17 cellular contexts compared by ENCODE assay signal in genomic region chr7:30812676-30813075, GRCh38. TPM values are rescaled to one million over a fixed set of nuclear protein-coding genes. Genes with fewer than 3 reads are reported as not detected.
A peak's percentile ranks its signal among the peaks of the same experiment; 100 is the strongest.
DNase-seq lines count a peak whose midpoint lies in the region; ATAC-seq and TF ChIP-seq lines count a peak whose summit lies in the region.
"Had no signal": no experiment of that assay in that cellular context is flagged by ENCODE, and none has a peak within 500 bp of the region (broad histone marks: within the 10 kb centered on the region; RNA-seq: fewer than 3 reads in every experiment).

No MANE protein-coding gene starts in this region.

- H3K4me2 ChIP-seq in trophoblast cell (ENCODE audit: low read length), result no peak overlapping the region
- H3K4me2 ChIP-seq: A549 had no signal

- H3K9me3 ChIP-seq in gastroesophageal sphincter, result no peaks in the 10 kb centered on the region
- no peaks in the 10 kb centered on the region for H3K9me3 ChIP-seq in sigmoid colon
- H3K9me3 ChIP-seq in vagina, result no peaks in the 10 kb centered on the region
- peaks cover 2% of the 10 kb centered on the region for H3K9me3 ChIP-seq in trophoblast cell (ENCODE audit: insufficient read depth, low read depth, low read length)
- no peaks in the 10 kb centered on the region for H3K9me3 ChIP-seq in thyroid gland
- H3K9me3 ChIP-seq: A549, BE2C, HAP-1 had no signal

- H3K27ac ChIP-seq in coronary artery (peak overlapping the region; percentile 91 to 92), gastroesophageal sphincter (peak overlapping the region; percentile 88 to 93 (median 90)), sigmoid colon (peak overlapping the region; percentile 44 to 88 (median 80)), vagina (peak overlapping the region; percentile 79), trophoblast cell (ENCODE audit: low read depth, low read length) (no peak overlapping the region), thyroid gland (peak overlapping the region in 1 of 3 donors; percentile 96)
- H3K27ac ChIP-seq: A549, C4-2B had no signal

- no peak overlapping the region for H2BK120ac ChIP-seq in trophoblast cell (ENCODE audit: insufficient read depth, low read length, poor library complexity)

- H3K4ac ChIP-seq in trophoblast cell (ENCODE audit: low read depth, low read length), result no peak overlapping the region

- TF ChIP-seq EP300 in gastroesophageal sphincter (IDR thresholded peaks at IDR 0.05) (no peak), sigmoid colon (IDR thresholded peaks at IDR 0.05) (no peak)

- no peak for ATAC-seq in gastroesophageal sphincter
- ATAC-seq: A549 had no signal

- H3K18ac ChIP-seq in trophoblast cell (ENCODE audit: low read length), result no peak overlapping the region

- no peak overlapping the region for H3K23ac ChIP-seq in trophoblast cell (ENCODE audit: low read length)

- H3K4me1 ChIP-seq in gastroesophageal sphincter (peaks cover 34 to 54% (median 39%) of the 10 kb centered on the region in 3 donors), sigmoid colon (peaks cover 0 to 52% (median 44%) of the 10 kb centered on the region in 4 donors), vagina (peaks cover 36% of the 10 kb centered on the region), trophoblast cell (ENCODE audit: control insufficient read depth in 1 of 2, insufficient read depth in 2 of 2, low read length in 2 of 2) (no peaks in the 10 kb centered on the region), thyroid gland (peaks cover 39 to 47% of the 10 kb centered on the region in 2 donors)
- H3K4me1 ChIP-seq: A549, BE2C, HAP-1 had no signal

- H3K79me2 ChIP-seq in trophoblast cell (ENCODE audit: control insufficient read depth, insufficient read depth, low read length, poor library complexity), result no peaks in the 10 kb centered on the region

- TF ChIP-seq CTCF in coronary artery (IDR thresholded peaks at IDR 0.05) (no peak), gastroesophageal sphincter (IDR thresholded peaks at IDR 0.05) (no peak), sigmoid colon (IDR thresholded peaks at IDR 0.05) (no peak), vagina (IDR thresholded peaks at IDR 0.05) (no peak), thyroid gland (IDR thresholded peaks at IDR 0.05) (no peak)

- TF ChIP-seq POLR2A in gastroesophageal sphincter (IDR thresholded peaks at IDR 0.05) (no peak), sigmoid colon (IDR thresholded peaks at IDR 0.05) (no peak), vagina (IDR thresholded peaks at IDR 0.05) (no peak), thyroid gland (IDR thresholded peaks at IDR 0.05) (no peak)

- no peaks in the 10 kb centered on the region for H3K79me1 ChIP-seq in trophoblast cell (ENCODE audit: low read length)

- H3K36me3 ChIP-seq in gastroesophageal sphincter, result no peaks in the 10 kb centered on the region
- H3K36me3 ChIP-seq in sigmoid colon, result no peaks in the 10 kb centered on the region
- no peaks in the 10 kb centered on the region for H3K36me3 ChIP-seq in vagina
- H3K36me3 ChIP-seq in trophoblast cell (ENCODE audit: control insufficient read depth in 1 of 2, insufficient read depth in 2 of 2, low read length in 2 of 2), result peaks cover 0 to 2% of the 10 kb centered on the region in 2 experiments
- H3K36me3 ChIP-seq in thyroid gland, result no peaks in the 10 kb centered on the region
- H3K36me3 ChIP-seq: BE2C, HAP-1 had no signal

- H3K27me3 ChIP-seq in gastroesophageal sphincter (no peaks in the 10 kb centered on the region), sigmoid colon (no peaks in the 10 kb centered on the region), vagina (no peaks in the 10 kb centered on the region), trophoblast cell (ENCODE audit: insufficient read depth, low read length) (no peaks in the 10 kb centered on the region), thyroid gland (no peaks in the 10 kb centered on the region)
- H3K27me3 ChIP-seq: BE2C had no signal

- no peak overlapping the region for H3K4me3 ChIP-seq in coronary artery
- H3K4me3 ChIP-seq in gastroesophageal sphincter, result no peak overlapping the region
- H3K4me3 ChIP-seq in sigmoid colon, result no peak overlapping the region
- no peak overlapping the region for H3K4me3 ChIP-seq in vagina
- H3K4me3 ChIP-seq in trophoblast cell (ENCODE audit: low read depth, low read length), result no peak overlapping the region
- no peak overlapping the region for H3K4me3 ChIP-seq in thyroid gland (replicated peaks in 1 of 3)
- H3K4me3 ChIP-seq: A549, HAP-1 had no signal

- H2BK5ac ChIP-seq in trophoblast cell (ENCODE audit: low read depth, low read length, poor library complexity), result no peak overlapping the region

- no peak overlapping the region for H3K14ac ChIP-seq in trophoblast cell (ENCODE audit: low read length)

- intact Hi-C loops in sigmoid colon (cut with DNase I), result no loop called here
- intact Hi-C loops in vagina (cut with DNase I), result no loop called here
- intact Hi-C loops in thyroid gland (cut with DNase I), result no loop called here

- H3K9ac ChIP-seq in trophoblast cell (ENCODE audit: low read length), result no peak overlapping the region

- H2AK5ac ChIP-seq in trophoblast cell (ENCODE audit: low read length), result no peak overlapping the region

- H2AFZ ChIP-seq in trophoblast cell (ENCODE audit: insufficient read depth, low read length, poor library complexity), result no peak overlapping the region

- H4K12ac ChIP-seq in trophoblast cell (ENCODE audit: low read depth, low read length), result no peak overlapping the region

- DNase-seq in coronary artery (ENCODE audit: low spot score), result no peak
- no peak for DNase-seq in sigmoid colon
- DNase-seq in vagina (ENCODE audit: extremely low spot score in 2 of 2), result peak in 1 of 2 donors; percentile 25
- DNase-seq in T-helper 1 cell, result no peak
- DNase-seq in Kasumi-1 (lab: John Stamatoyannopoulos, UW), result no peak
- no peak for DNase-seq in trophoblast cell
- DNase-seq in thyroid gland, result no peak
- DNase-seq: BE2C; CD4-positive, alpha-beta memory T cell; COR-L47; DMS153; DND-41; GDM1 had no signal

- H2BK12ac ChIP-seq in trophoblast cell (ENCODE audit: low read length), result no peak overlapping the region

- H4K8ac ChIP-seq in trophoblast cell (ENCODE audit: low read depth, low read length), result no peak overlapping the region

- H4K91ac ChIP-seq in trophoblast cell (ENCODE audit: low read depth, low read length), result no peak overlapping the region

- 78 to 100% methylated on average over 2 to 6 of the region's 6 CpGs for WGBS in gastroesophageal sphincter (ENCODE audit: low coverage in 1 of 2), 2 donors
- WGBS in sigmoid colon, 2 donors, result 96 to 97% methylated on average over 6 of the region's 6 CpGs
- WGBS in trophoblast cell (ENCODE audit: extremely low coverage, insufficient coverage, insufficient read length), result no CpG with 5 or more reads among the region's 6 CpGs
- WGBS in thyroid gland, 2 donors, result 96 to 99% methylated on average over 6 of the region's 6 CpGs

RNA-seq across cellular contexts. Expression of gene MINDY4, which starts 41.5 kb away (rescaled TPM):
- 10 to 100 TPM in 3 of 4 donors, 1 to 10 TPM in 1; 5.6 to 31.8 (median 20.4) TPM for total RNA-seq in gastroesophageal sphincter
- total RNA-seq in sigmoid colon, result 10 to 100 TPM in 2 of 4 donors, 1 to 10 TPM in 2; 9.4 to 26.3 (median 16.0) TPM
- 1 to 10 TPM; 1.2 to 2.3 (median 1.8) TPM for polyA plus RNA-seq in sigmoid colon
- total RNA-seq in vagina, result 10.3 TPM
- 2.8 and 3.4 TPM in 2 replicates for polyA plus RNA-seq in trophoblast cell (2013)
- 10 to 100 TPM; 17.9 to 33.2 (median 29.7) TPM for total RNA-seq in thyroid gland
